7 cellular contexts compared by ENCODE assay signal in the genomic region with DNA sequence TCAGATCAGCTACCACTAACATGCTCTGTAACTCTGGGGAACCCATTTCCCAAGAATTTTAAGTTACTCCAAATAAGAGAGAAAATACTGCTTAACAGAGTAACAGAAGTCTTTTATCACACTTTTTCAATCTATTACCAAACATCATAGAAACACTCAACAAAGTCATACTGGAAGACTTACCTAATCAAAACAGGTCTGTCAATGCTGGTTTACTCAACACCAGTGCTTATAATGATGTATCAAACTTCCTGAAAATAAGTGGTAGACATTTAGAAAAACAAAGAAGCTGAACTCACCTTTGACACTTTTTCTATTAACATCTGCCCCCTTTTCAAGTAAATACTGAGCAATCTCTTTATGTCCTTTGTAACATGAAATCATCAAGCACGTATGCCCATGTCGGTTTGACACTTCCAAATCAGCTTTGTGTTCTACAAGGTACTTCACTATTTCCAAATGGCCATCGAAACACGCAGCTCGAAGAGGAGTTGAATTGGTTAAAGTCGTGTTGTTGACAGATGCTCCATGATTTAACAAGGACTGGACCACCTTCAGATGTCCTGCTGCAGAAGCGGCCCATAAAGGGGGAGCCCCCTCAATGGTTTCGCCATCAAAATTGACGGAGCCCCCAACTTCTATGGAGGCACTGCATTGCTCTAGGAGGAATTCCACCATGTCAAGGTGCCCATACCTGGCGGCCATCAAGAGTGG. TPM values are rescaled to one million over a fixed set of nuclear protein-coding genes. Genes with fewer than 3 reads are reported as not detected.
A peak's percentile ranks its signal among the peaks of the same experiment; 100 is the strongest.
DNase-seq lines count a peak whose midpoint lies in the region; ATAC-seq, FAIRE-seq and TF ChIP-seq lines count a peak whose summit lies in the region.

No MANE protein-coding gene starts in this region.

- H3K27me3 ChIP-seq in H7 (ENCODE audit: control insufficient read depth, insufficient read depth, low read length) (no peaks in the 10 kb centered on the region), skeletal muscle satellite cell (ENCODE audit: control insufficient read depth, insufficient read depth, low read length) (no peaks in the 10 kb centered on the region)

- peaks cover 21% of the 10 kb centered on the region for H3K4me1 ChIP-seq in skeletal muscle satellite cell (ENCODE audit: control insufficient read depth, insufficient read depth, low read length)

- H3K4me2 ChIP-seq in skeletal muscle satellite cell (ENCODE audit: low read length), result peak overlapping the region; percentile 91

- peak overlapping the region; percentile 93 for H3K9ac ChIP-seq in SK-N-MC (ENCODE audit: insufficient read length)
- H3K9ac ChIP-seq in skeletal muscle satellite cell (ENCODE audit: low read depth, low read length), result peak overlapping the region; percentile 98

- H3K4me3 ChIP-seq in H7 (ENCODE audit: insufficient read depth, low read depth, low read length) (peak overlapping the region; percentile 55), SK-N-MC (peak overlapping the region; percentile 87), fibroblast of villous mesenchyme (ENCODE audit: low read depth, low read length) (peak overlapping the region; percentile 83), skeletal muscle satellite cell (ENCODE audit: low read length) (peak overlapping the region; percentile 94)

- H3K36me3 ChIP-seq in H7 (replicated peaks; ENCODE audit: control insufficient read depth, insufficient read depth, low read length) (peaks cover 3% of the 10 kb centered on the region), SK-N-MC (ENCODE audit: insufficient read depth, low read length) (peaks cover 52% of the 10 kb centered on the region), skeletal muscle satellite cell (ENCODE audit: insufficient read depth, low read length) (peaks cover 49% of the 10 kb centered on the region)

- no peak overlapping the region for H3K27ac ChIP-seq in SK-N-MC

- H3K9me3 ChIP-seq in SK-N-MC (ENCODE audit: low read depth, low read length), result peaks cover 9% of the 10 kb centered on the region; the same call in 1 of the 2 replicates
- H3K9me3 ChIP-seq in skeletal muscle satellite cell (replicated peaks; ENCODE audit: low read length), result peaks cover 3% of the 10 kb centered on the region

- no peak for TF ChIP-seq CTCF in fibroblast of villous mesenchyme (IDR thresholded peaks at IDR 0.05; ENCODE audit: insufficient read depth, low read depth, low read length)

- no peak for FAIRE-seq in frontal cortex (lab: Jason Lieb, UNC)

- ATAC-seq in HG03135 (IDR thresholded peaks at IDR 0.05; ENCODE audit: unreplicated experiment), result no peak
- ATAC-seq in HG03354 (IDR thresholded peaks at IDR 0.05; ENCODE audit: poor library complexity, severe bottlenecking, unreplicated experiment), result no peak

- DNase-seq in H7, result peak; percentile 2
- no peak for DNase-seq in SK-N-MC (ENCODE audit: low read depth, low spot score)
- no peak for DNase-seq in fibroblast of villous mesenchyme (ENCODE audit: low read depth)
- DNase-seq in frontal cortex (ENCODE audit: low spot score in 2 of 2), result no peak

RNA-seq across cellular contexts. Expression of a gene that starts 1.8 kb away (rescaled TPM):
- total RNA-seq in H7 (2014; rRNA removed; shearing (Covaris generic)), result 8.7 and 11.0 TPM in 2 replicates
- total RNA-seq in fibroblast of villous mesenchyme (11.3 and 17.3 TPM in 2 replicates), frontal cortex (62.8 TPM)
- 18.3 and 22.7 TPM in 2 replicates for total RNA-seq in skeletal muscle satellite cell (2012; rRNA removed)

RNA-seq across cellular contexts. Expression of a gene that starts 59.5 kb away (rescaled TPM):
- not detected in 2 replicates for total RNA-seq in H7 (2014; rRNA removed; shearing (Covaris generic))
- total RNA-seq in fibroblast of villous mesenchyme (6.9 and 7.1 TPM in 2 replicates), frontal cortex (1.2 TPM)
- total RNA-seq in skeletal muscle satellite cell (2012; rRNA removed), result 4.8 and 7.4 TPM in 2 replicates
